ENCODE assay signal across 14 cellular contexts in the genomic region with DNA sequence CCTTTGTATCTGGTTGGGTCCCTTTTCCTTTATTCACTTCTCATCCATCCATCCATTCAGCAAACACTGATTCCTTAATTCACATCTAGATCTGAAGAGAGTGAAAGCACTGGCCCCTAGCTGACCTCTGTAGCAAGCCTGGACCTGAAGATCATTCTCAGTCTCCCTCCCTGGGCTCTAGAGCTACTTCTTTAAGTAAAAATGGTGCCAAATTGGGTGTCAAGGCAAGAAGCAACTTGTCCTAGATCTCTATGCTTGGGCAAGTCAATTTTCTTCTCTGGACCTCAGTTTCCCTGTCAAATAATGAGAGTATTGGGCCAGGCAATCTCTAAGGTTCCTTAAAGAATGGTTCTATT. TPM values are rescaled to one million over a fixed set of nuclear protein-coding genes. Genes with fewer than 3 reads are reported as not detected.
A peak's percentile ranks its signal among the peaks of the same experiment; 100 is the strongest.
DNase-seq lines count a peak whose midpoint lies in the region; ATAC-seq and TF ChIP-seq lines count a peak whose summit lies in the region.
"Had no signal": no experiment of that assay in that cellular context is flagged by ENCODE, and none has a peak within 500 bp of the region (broad histone marks: within the 10 kb centered on the region; RNA-seq: fewer than 3 reads in every experiment).

No MANE protein-coding gene starts in this region.

- CTCF ChIA-PET in mammary epithelial cell (lab: Charles Lee; ENCODE audit: low non-redundant PET): interaction anchor here (0.5 to 1.6 kb wide), 3 partner anchors 11 to 34 kb away, joined by 3 to 75 read pairs (median 8); no protein-coding TSS in a partner anchor
- CTCF ChIA-PET in activated CD4-positive, alpha-beta T cell treated with anti-CD3 and anti-CD28 coated beads, Interleukin-2, amount 10 ng/mL, durations not matched to agents 7 days and 5 days (lab: Charles Lee): interaction anchor here (0.6 kb wide), 1 partner anchor 299 kb away, joined by 3 read pairs; no protein-coding TSS in a partner anchor

- no peak overlapping the region for H2AFZ ChIP-seq in mammary epithelial cell (ENCODE audit: low read depth, low read length)

- no peaks in the 10 kb centered on the region for H4K20me1 ChIP-seq in mammary epithelial cell (ENCODE audit: insufficient read depth, low read length)

- H3K79me2 ChIP-seq in mammary epithelial cell (ENCODE audit: insufficient read depth, low read length): peaks cover 33% of the 10 kb centered on the region

- H3K27me3 ChIP-seq in mammary epithelial cell (ENCODE audit: insufficient read depth, low read length) (no peaks in the 10 kb centered on the region), left lung (no peaks in the 10 kb centered on the region), stomach (no peaks in the 10 kb centered on the region)

- no peak overlapping the region for H3K27ac Mint-ChIP-seq in activated CD4-positive, alpha-beta T cell treated with anti-CD3 and anti-CD28 coated beads, Interleukin-2, amount 10 ng/mL, durations not matched to agents 7 days and 5 days
- H3K27ac Mint-ChIP-seq: activated T-helper 2 cell treated with anti-CD3 and anti-CD28 coated beads, Interferon-gamma antibody, Interleukin-2, Interleukin-4, amounts not matched to agents 10 μg/mL and 5 μg/mL and 100 μg/mL, durations not matched to agents 14 hours and 24 hours and 36 hours; IgD-negative memory B cell had no signal

- H3K4me1 Mint-ChIP-seq in activated CD4-positive, alpha-beta T cell treated with anti-CD3 and anti-CD28 coated beads, Interleukin-2, amount 10 ng/mL, durations not matched to agents 7 days and 5 days: no peaks in the 10 kb centered on the region
- H3K4me1 Mint-ChIP-seq: IgD-negative memory B cell; naive thymus-derived CD8-positive, alpha-beta T cell had no signal

- H3K27ac ChIP-seq in mammary epithelial cell (ENCODE audit: insufficient read depth, low read depth, low read length): peak overlapping the region; percentile 66
- H3K27ac ChIP-seq in left lung: peak overlapping the region; percentile 62 to 67
- peak overlapping the region; percentile 53 to 89 (median 83) for H3K27ac ChIP-seq in stomach

- intact Hi-C loops in mammary epithelial cell (cut with micrococcal nuclease) (no loop called here), left lung (cut with DNase I) (no loop called here), stomach (cut with DNase I; ENCODE audit: low total_unique reads) (no loop called here)

- peaks cover 70% of the 10 kb centered on the region for H3K4me1 ChIP-seq in mammary epithelial cell (ENCODE audit: insufficient read depth, low read length)
- peaks cover 30 to 87% of the 10 kb centered on the region in 2 donors for H3K4me1 ChIP-seq in left lung
- H3K4me1 ChIP-seq in stomach: peaks cover 35 to 80% (median 59%) of the 10 kb centered on the region in 4 donors

- dilution Hi-C loops in mammary epithelial cell (cut with HindIII; ENCODE audit: low sequenced_read_pairs): no loop called here

- ATAC-seq in HG03439 (IDR thresholded peaks at IDR 0.05; ENCODE audit: unreplicated experiment) (peak; percentile 33), left lung (peak; percentile 7), GM18502 (IDR thresholded peaks at IDR 0.05; ENCODE audit: poor library complexity, unreplicated experiment) (no peak)
- ATAC-seq: naive thymus-derived CD8-positive, alpha-beta T cell had no signal

- H3K36me3 ChIP-seq in mammary epithelial cell (ENCODE audit: insufficient read depth, low read length): peaks cover 8% of the 10 kb centered on the region
- peaks cover 0 to 12% of the 10 kb centered on the region in 2 donors for H3K36me3 ChIP-seq in left lung
- peaks cover 0 to 47% (median 26%) of the 10 kb centered on the region in 4 donors for H3K36me3 ChIP-seq in stomach

- no peak for TF ChIP-seq CTCF in mammary epithelial cell (conservative IDR thresholded peaks at IDR 0.05 in 1 of 2, IDR thresholded peaks at IDR 0.05 in 1 of 2; ENCODE audit: extremely low read depth in 1 of 2, insufficient read depth in 1 of 2, low read depth in 1 of 2, low read length in 2 of 2)
- no peak for TF ChIP-seq CTCF in left lung (IDR thresholded peaks at IDR 0.05)
- no peak for TF ChIP-seq CTCF in stomach (IDR thresholded peaks at IDR 0.05)

- POLR2A ChIA-PET in activated CD4-positive, alpha-beta T cell treated with anti-CD3 and anti-CD28 coated beads, Interleukin-2, amount 10 ng/mL, durations not matched to agents 7 days and 5 days (lab: Charles Lee): no interaction called here

- no peaks in the 10 kb centered on the region for H3K36me3 Mint-ChIP-seq in activated CD4-positive, alpha-beta T cell treated with anti-CD3 and anti-CD28 coated beads, Interleukin-2, amount 10 ng/mL, durations not matched to agents 7 days and 5 days (ENCODE audit: low read depth)
- H3K36me3 Mint-ChIP-seq: IgD-negative memory B cell; naive thymus-derived CD8-positive, alpha-beta T cell had no signal

- TSS peak; percentile 32 for BruUV-seq in mammary epithelial cell (replicated peaks; lab: Mats Ljungman, UMichigan)

- no peak overlapping the region for H3K4me3 Mint-ChIP-seq in activated CD4-positive, alpha-beta T cell treated with anti-CD3 and anti-CD28 coated beads, Interleukin-2, amount 10 ng/mL, durations not matched to agents 7 days and 5 days
- H3K4me3 Mint-ChIP-seq: IgD-negative memory B cell; naive thymus-derived CD8-positive, alpha-beta T cell had no signal

- in situ Hi-C loops in mammary epithelial cell (cut with MboI; ENCODE audit: low sequenced_read_pairs in 2 of 2): no loop called here

- H3K9me3 Mint-ChIP-seq in activated CD4-positive, alpha-beta T cell treated with anti-CD3 and anti-CD28 coated beads, Interleukin-2, amount 10 ng/mL, durations not matched to agents 7 days and 5 days: no peaks in the 10 kb centered on the region
- H3K9me3 Mint-ChIP-seq: activated T-helper 2 cell treated with anti-CD3 and anti-CD28 coated beads, Interferon-gamma antibody, Interleukin-2, Interleukin-4, amounts not matched to agents 10 μg/mL and 5 μg/mL and 100 μg/mL, durations not matched to agents 14 hours and 24 hours and 36 hours; IgD-negative memory B cell; naive thymus-derived CD8-positive, alpha-beta T cell had no signal

- DNase-seq in mammary epithelial cell (peak; percentile 81), left lung (no peak), stomach (no peak), dermis blood vessel endothelial cell (no peak), NCI-H510A treated with DMSO at 0.1 percent for 48 hours (lab: John Stamatoyannopoulos, UW) (no peak)
- DNase-seq in activated CD4-positive, alpha-beta T cell treated with anti-CD3 and anti-CD28 coated beads, Interleukin-2, amount 10 ng/mL, durations not matched to agents 7 days and 5 days: no peak
- DNase-seq: AML-193; effector memory CD4-positive, alpha-beta T cell; naive thymus-derived CD8-positive, alpha-beta T cell; stimulated activated CD4-positive, alpha-beta T cell treated with anti-CD3 and anti-CD28 coated beads, Interleukin-2, amount 100 ng/mL, for 48 hours had no signal

- no peak for TF ChIP-seq POLR2A in stomach (IDR thresholded peaks at IDR 0.05)

- no peak for TF ChIP-seq EP300 in stomach (IDR thresholded peaks at IDR 0.05)

- peaks cover 5% of the 10 kb centered on the region for H3K27me3 Mint-ChIP-seq in activated CD4-positive, alpha-beta T cell treated with anti-CD3 and anti-CD28 coated beads, Interleukin-2, amount 10 ng/mL, durations not matched to agents 7 days and 5 days

- no peak overlapping the region for H3K9ac ChIP-seq in mammary epithelial cell (ENCODE audit: insufficient read depth, low read length)

- H3K9me3 ChIP-seq in mammary epithelial cell (replicated peaks; ENCODE audit: insufficient read depth, low read length) (no peaks in the 10 kb centered on the region), left lung (no peaks in the 10 kb centered on the region), stomach (no peaks in the 10 kb centered on the region)

- H3K4me2 ChIP-seq in mammary epithelial cell (ENCODE audit: insufficient read depth, low read depth, low read length): peak overlapping the region; percentile 47

- H3K4me3 ChIP-seq in mammary epithelial cell (replicated peaks in 1 of 3; ENCODE audit: insufficient read depth in 1 of 3, low read depth in 2 of 3, low read length in 3 of 3) (no peak overlapping the region), left lung (no peak overlapping the region), stomach (no peak overlapping the region)

RNA-seq across cellular contexts. Expression of gene PLXNA2, which starts 36.1 kb away (rescaled TPM):
- 10 to 100 TPM in 1 of 2 donors, 1 to 10 TPM in 1; 6.5 to 42.9 TPM for total RNA-seq in mammary epithelial cell
- 11.5 TPM for polyA plus RNA-seq in mammary epithelial cell
- polyA minus RNA-seq in mammary epithelial cell: 45.4 TPM
- 10 to 100 TPM; 73.5 to 92.8 TPM for total RNA-seq in left lung
- total RNA-seq in stomach: 100 to 1,000 TPM in 1 of 5 donors, 10 to 100 TPM in 4; 21.0 to 185 (median 39.7) TPM
- 10 to 100 TPM in 1 of 3 donors, 1 to 10 TPM in 2; 2.7 to 13.9 (median 4.0) TPM for polyA plus RNA-seq in stomach
- total RNA-seq in dermis blood vessel endothelial cell: 54.8 and 95.8 TPM in 2 replicates
- total RNA-seq in activated CD4-positive, alpha-beta T cell treated with anti-CD3 and anti-CD28 coated beads, Interleukin-2, amount 10 ng/mL, durations not matched to agents 7 days and 5 days: 1 to 10 TPM; 1.1 to 1.2 TPM
